In the genomic region with DNA sequence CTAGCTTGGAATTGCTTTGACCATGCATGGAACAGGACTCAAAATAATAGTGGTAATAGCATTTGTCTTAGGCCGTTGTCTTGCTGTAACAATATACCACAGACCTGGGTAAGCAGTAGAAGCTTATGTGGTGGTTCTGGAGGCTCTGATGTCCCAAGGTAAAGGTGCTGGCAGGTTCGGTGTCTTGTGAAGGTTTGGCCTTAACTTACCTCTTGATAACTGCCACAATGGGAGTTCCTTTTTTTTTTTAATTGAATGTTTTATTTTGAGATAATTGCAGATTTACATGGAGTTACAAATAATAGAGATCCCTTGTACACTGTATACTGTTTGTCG, we compare ENCODE assay signal across 2 cellular contexts.
A peak's percentile ranks its signal among the peaks of the same experiment; 100 is the strongest.
TF ChIP-seq lines count a peak whose summit lies in the region.

No MANE protein-coding gene starts in this region.

TF ChIP-seq in SK-N-SH, 30 proteins besides CTCF, POLR2A, EP300 and RAD21:
- no peak for TF ChIP-seq FOSL2 (IDR thresholded peaks at IDR 0.05; ENCODE audit: borderline replicate concordance, low read depth)
- TF ChIP-seq, protein P1, sequence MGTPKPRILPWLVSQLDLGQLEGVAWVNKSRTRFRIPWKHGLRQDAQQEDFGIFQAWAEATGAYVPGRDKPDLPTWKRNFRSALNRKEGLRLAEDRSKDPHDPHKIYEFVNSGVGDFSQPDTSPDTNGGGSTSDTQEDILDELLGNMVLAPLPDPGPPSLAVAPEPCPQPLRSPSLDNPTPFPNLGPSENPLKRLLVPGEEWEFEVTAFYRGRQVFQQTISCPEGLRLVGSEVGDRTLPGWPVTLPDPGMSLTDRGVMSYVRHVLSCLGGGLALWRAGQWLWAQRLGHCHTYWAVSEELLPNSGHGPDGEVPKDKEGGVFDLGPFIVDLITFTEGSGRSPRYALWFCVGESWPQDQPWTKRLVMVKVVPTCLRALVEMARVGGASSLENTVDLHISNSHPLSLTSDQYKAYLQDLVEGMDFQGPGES (IDR thresholded peaks at IDR 0.05; ENCODE audit: low read depth, low read length): no peak
- TF ChIP-seq POLR2AphosphoS5 (IDR thresholded peaks at IDR 0.05; ENCODE audit: low read depth, low read length): 0 out of 2 replicates have a peak, but pooled peaks have one; percentile 10
- TF ChIP-seq, protein P2, sequence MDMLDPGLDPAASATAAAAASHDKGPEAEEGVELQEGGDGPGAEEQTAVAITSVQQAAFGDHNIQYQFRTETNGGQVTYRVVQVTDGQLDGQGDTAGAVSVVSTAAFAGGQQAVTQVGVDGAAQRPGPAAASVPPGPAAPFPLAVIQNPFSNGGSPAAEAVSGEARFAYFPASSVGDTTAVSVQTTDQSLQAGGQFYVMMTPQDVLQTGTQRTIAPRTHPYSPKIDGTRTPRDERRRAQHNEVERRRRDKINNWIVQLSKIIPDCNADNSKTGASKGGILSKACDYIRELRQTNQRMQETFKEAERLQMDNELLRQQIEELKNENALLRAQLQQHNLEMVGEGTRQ (IDR thresholded peaks at IDR 0.05; ENCODE audit: borderline replicate concordance, low read depth, low read length): no peak
TF ChIP-seq in SK-N-SH: peak in this region for 1.

TF ChIP-seq in SK-N-SH treated with all-trans-retinoic acid at 6 μM for 48 hours, 23 proteins besides CTCF, POLR2A, EP300 and RAD21:
- TF ChIP-seq, protein P3, sequence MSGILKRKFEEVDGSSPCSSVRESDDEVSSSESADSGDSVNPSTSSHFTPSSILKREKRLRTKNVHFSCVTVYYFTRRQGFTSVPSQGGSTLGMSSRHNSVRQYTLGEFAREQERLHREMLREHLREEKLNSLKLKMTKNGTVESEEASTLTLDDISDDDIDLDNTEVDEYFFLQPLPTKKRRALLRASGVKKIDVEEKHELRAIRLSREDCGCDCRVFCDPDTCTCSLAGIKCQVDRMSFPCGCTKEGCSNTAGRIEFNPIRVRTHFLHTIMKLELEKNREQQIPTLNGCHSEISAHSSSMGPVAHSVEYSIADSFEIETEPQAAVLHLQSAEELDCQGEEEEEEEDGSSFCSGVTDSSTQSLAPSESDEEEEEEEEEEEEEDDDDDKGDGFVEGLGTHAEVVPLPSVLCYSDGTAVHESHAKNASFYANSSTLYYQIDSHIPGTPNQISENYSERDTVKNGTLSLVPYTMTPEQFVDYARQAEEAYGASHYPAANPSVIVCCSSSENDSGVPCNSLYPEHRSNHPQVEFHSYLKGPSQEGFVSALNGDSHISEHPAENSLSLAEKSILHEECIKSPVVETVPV (CRISPR knock-in tag; IDR thresholded peaks at IDR 0.05): no peak
- no peak for TF ChIP-seq RARB (CRISPR knock-in tag; IDR thresholded peaks at IDR 0.05)
